Comparison of ENCODE assay signal across 1 cellular context in genomic region chr2:162107361-162107901, GRCh38.
TF ChIP-seq lines count a peak whose summit lies in the region.

No MANE protein-coding gene starts in this region.

TF ChIP-seq in HepG2, 621 proteins besides CTCF, POLR2A, EP300 and RAD21 (continued from another document and continues in another):
- TF ChIP-seq PRDM10 (CRISPR knock-in tag; IDR thresholded peaks at IDR 0.05; ENCODE audit: low read depth) (no peak; the same call in 1 of the 2 replicates), SCMH1 (CRISPR knock-in tag; IDR thresholded peaks at IDR 0.05; ENCODE audit: borderline replicate concordance) (no peak), ARHGAP35 (CRISPR knock-in tag; IDR thresholded peaks at IDR 0.05; ENCODE audit: borderline replicate concordance) (no peak), THAP11 (CRISPR knock-in tag; IDR thresholded peaks at IDR 0.05) (no peak; the same call in 1 of the 2 replicates), U2AF1 (optimal IDR thresholded peaks at IDR 0.05; ENCODE audit: low read depth, low read length) (no peak), DR1 (CRISPR knock-in tag; IDR thresholded peaks at IDR 0.05) (no peak), ELF1 (CRISPR knock-in tag; IDR thresholded peaks at IDR 0.05) (no peak), PHB2 (IDR thresholded peaks at IDR 0.05; ENCODE audit: partially characterized antibody) (no peak), EHMT2 (IDR thresholded peaks at IDR 0.05; ENCODE audit: borderline replicate concordance, low read depth, low read length) (no peak), ZNF883 (CRISPR knock-in tag; IDR thresholded peaks at IDR 0.05; ENCODE audit: not compliant biosample characterization) (no peak), ZNF660 (CRISPR knock-in tag; IDR thresholded peaks at IDR 0.05; ENCODE audit: borderline replicate concordance, low read depth) (no peak), XRCC5 (optimal IDR thresholded peaks at IDR 0.05; ENCODE audit: low read length) (no peak), FOSL1 (CRISPR knock-in tag; IDR thresholded peaks at IDR 0.05; ENCODE audit: borderline replicate concordance) (no peak), ERF (CRISPR knock-in tag; IDR thresholded peaks at IDR 0.05) (0 out of 2 replicates have a peak, but pooled peaks have one; percentile 32), NR3C1 (CRISPR knock-in tag; IDR thresholded peaks at IDR 0.05) (no peak), KLF6 (CRISPR knock-in tag; IDR thresholded peaks at IDR 0.05) (no peak), ZNF615 (CRISPR knock-in tag; IDR thresholded peaks at IDR 0.05; ENCODE audit: borderline replicate concordance) (no peak), ZNF331 (CRISPR knock-in tag; IDR thresholded peaks at IDR 0.05) (no peak), HMG20B (CRISPR knock-in tag; conservative IDR thresholded peaks at IDR 0.05) (no peak), ZNF101 (CRISPR knock-in tag; IDR thresholded peaks at IDR 0.05; ENCODE audit: borderline replicate concordance, low read depth) (no peak), GTF3A (CRISPR knock-in tag; conservative IDR thresholded peaks at IDR 0.05) (no peak), TEAD2 (CRISPR knock-in tag; IDR thresholded peaks at IDR 0.05) (no peak), MTF2 (CRISPR knock-in tag; IDR thresholded peaks at IDR 0.05; ENCODE audit: borderline replicate concordance) (no peak), ETV5 (CRISPR knock-in tag; IDR thresholded peaks at IDR 0.05; ENCODE audit: borderline replicate concordance) (peak; percentile 35; the same call in 1 of the 2 replicates), CREM (IDR thresholded peaks at IDR 0.05) (peak; percentile 71), CREM (CRISPR knock-in tag; IDR thresholded peaks at IDR 0.05) (no peak), ZFP36L2 (CRISPR knock-in tag; IDR thresholded peaks at IDR 0.05) (no peak), PPARG (CRISPR knock-in tag; conservative IDR thresholded peaks at IDR 0.05) (peak; percentile 88; the same call in 1 of the 2 replicates), ISL2 (CRISPR knock-in tag; IDR thresholded peaks at IDR 0.05) (peak; percentile 92), ZNF441 (CRISPR knock-in tag; IDR thresholded peaks at IDR 0.05; ENCODE audit: borderline replicate concordance) (no peak), NFKB2 (CRISPR knock-in tag; IDR thresholded peaks at IDR 0.05; ENCODE audit: borderline replicate concordance) (no peak), MTERF4 (CRISPR knock-in tag; IDR thresholded peaks at IDR 0.05) (no peak), ETS1 (CRISPR knock-in tag; IDR thresholded peaks at IDR 0.05) (no peak)
- TF ChIP-seq, protein P1, sequence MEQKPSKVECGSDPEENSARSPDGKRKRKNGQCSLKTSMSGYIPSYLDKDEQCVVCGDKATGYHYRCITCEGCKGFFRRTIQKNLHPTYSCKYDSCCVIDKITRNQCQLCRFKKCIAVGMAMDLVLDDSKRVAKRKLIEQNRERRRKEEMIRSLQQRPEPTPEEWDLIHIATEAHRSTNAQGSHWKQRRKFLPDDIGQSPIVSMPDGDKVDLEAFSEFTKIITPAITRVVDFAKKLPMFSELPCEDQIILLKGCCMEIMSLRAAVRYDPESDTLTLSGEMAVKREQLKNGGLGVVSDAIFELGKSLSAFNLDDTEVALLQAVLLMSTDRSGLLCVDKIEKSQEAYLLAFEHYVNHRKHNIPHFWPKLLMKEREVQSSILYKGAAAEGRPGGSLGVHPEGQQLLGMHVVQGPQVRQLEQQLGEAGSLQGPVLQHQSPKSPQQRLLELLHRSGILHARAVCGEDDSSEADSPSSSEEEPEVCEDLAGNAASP (CRISPR knock-in tag; IDR thresholded peaks at IDR 0.05; ENCODE audit: borderline replicate concordance) = peak; percentile 79; the same call in 1 of the 2 replicates
- TF ChIP-seq, protein P2, sequence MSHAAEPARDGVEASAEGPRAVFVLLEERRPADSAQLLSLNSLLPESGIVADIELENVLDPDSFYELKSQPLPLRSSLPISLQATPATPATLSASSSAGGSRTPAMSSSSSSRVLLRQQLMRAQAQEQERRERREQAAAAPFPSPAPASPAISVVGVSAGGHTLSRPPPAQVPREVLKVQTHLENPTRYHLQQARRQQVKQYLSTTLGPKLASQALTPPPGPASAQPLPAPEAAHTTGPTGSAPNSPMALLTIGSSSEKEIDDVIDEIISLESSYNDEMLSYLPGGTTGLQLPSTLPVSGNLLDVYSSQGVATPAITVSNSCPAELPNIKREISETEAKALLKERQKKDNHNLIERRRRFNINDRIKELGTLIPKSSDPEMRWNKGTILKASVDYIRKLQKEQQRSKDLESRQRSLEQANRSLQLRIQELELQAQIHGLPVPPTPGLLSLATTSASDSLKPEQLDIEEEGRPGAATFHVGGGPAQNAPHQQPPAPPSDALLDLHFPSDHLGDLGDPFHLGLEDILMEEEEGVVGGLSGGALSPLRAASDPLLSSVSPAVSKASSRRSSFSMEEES (CRISPR knock-in tag; IDR thresholded peaks at IDR 0.05) = peak; percentile 35; the same call in 1 of the 2 replicates
- TF ChIP-seq, protein P3, sequence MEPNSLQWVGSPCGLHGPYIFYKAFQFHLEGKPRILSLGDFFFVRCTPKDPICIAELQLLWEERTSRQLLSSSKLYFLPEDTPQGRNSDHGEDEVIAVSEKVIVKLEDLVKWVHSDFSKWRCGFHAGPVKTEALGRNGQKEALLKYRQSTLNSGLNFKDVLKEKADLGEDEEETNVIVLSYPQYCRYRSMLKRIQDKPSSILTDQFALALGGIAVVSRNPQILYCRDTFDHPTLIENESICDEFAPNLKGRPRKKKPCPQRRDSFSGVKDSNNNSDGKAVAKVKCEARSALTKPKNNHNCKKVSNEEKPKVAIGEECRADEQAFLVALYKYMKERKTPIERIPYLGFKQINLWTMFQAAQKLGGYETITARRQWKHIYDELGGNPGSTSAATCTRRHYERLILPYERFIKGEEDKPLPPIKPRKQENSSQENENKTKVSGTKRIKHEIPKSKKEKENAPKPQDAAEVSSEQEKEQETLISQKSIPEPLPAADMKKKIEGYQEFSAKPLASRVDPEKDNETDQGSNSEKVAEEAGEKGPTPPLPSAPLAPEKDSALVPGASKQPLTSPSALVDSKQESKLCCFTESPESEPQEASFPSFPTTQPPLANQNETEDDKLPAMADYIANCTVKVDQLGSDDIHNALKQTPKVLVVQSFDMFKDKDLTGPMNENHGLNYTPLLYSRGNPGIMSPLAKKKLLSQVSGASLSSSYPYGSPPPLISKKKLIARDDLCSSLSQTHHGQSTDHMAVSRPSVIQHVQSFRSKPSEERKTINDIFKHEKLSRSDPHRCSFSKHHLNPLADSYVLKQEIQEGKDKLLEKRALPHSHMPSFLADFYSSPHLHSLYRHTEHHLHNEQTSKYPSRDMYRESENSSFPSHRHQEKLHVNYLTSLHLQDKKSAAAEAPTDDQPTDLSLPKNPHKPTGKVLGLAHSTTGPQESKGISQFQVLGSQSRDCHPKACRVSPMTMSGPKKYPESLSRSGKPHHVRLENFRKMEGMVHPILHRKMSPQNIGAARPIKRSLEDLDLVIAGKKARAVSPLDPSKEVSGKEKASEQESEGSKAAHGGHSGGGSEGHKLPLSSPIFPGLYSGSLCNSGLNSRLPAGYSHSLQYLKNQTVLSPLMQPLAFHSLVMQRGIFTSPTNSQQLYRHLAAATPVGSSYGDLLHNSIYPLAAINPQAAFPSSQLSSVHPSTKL (CRISPR knock-in tag; IDR thresholded peaks at IDR 0.05) = peak; percentile 96
- TF ChIP-seq, protein P4, sequence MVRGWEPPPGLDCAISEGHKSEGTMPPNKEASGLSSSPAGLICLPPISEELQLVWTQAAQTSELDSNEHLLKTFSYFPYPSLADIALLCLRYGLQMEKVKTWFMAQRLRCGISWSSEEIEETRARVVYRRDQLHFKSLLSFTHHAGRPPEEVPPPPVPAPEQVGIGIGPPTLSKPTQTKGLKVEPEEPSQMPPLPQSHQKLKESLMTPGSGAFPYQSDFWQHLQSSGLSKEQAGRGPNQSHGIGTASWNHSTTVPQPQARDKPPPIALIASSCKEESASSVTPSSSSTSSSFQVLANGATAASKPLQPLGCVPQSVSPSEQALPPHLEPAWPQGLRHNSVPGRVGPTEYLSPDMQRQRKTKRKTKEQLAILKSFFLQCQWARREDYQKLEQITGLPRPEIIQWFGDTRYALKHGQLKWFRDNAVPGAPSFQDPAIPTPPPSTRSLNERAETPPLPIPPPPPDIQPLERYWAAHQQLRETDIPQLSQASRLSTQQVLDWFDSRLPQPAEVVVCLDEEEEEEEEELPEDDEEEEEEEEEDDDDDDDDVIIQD (CRISPR knock-in tag; IDR thresholded peaks at IDR 0.05; ENCODE audit: low read depth) = peak; percentile 76; the same call in 1 of the 2 replicates
- TF ChIP-seq, protein P5, sequence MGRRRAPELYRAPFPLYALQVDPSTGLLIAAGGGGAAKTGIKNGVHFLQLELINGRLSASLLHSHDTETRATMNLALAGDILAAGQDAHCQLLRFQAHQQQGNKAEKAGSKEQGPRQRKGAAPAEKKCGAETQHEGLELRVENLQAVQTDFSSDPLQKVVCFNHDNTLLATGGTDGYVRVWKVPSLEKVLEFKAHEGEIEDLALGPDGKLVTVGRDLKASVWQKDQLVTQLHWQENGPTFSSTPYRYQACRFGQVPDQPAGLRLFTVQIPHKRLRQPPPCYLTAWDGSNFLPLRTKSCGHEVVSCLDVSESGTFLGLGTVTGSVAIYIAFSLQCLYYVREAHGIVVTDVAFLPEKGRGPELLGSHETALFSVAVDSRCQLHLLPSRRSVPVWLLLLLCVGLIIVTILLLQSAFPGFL (CRISPR knock-in tag; IDR thresholded peaks at IDR 0.05) = no peak
- TF ChIP-seq, protein P6, sequence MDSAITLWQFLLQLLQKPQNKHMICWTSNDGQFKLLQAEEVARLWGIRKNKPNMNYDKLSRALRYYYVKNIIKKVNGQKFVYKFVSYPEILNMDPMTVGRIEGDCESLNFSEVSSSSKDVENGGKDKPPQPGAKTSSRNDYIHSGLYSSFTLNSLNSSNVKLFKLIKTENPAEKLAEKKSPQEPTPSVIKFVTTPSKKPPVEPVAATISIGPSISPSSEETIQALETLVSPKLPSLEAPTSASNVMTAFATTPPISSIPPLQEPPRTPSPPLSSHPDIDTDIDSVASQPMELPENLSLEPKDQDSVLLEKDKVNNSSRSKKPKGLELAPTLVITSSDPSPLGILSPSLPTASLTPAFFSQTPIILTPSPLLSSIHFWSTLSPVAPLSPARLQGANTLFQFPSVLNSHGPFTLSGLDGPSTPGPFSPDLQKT (CRISPR knock-in tag; IDR thresholded peaks at IDR 0.05; ENCODE audit: borderline replicate concordance) = no peak
